ENCODE assay signal across 1 cellular context in the genomic region with DNA sequence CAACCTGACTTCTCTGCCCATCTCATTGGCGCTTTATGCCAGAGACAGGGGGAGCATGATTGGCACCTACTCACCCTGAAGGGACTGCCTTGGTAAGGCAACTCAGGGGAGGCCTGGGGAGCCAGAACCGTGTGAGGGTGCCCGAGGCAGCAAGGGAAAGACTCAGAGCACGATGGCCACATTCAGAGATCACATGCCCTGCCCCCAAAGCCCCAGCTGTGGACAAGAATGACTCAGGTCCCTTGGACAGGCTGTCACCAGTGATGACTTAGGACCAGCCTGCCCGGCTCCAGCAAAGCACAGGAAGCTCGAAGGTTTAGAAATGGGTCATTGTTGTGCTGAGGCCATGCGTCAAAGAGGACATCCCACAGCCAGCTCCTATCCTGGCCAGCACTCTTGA.
TF ChIP-seq lines count a peak whose summit lies in the region.

No MANE protein-coding gene starts in this region.

TF ChIP-seq in K562, 482 proteins besides CTCF, POLR2A, EP300 and RAD21 (continued from another document and continues in another):
- TF ChIP-seq, protein P1, sequence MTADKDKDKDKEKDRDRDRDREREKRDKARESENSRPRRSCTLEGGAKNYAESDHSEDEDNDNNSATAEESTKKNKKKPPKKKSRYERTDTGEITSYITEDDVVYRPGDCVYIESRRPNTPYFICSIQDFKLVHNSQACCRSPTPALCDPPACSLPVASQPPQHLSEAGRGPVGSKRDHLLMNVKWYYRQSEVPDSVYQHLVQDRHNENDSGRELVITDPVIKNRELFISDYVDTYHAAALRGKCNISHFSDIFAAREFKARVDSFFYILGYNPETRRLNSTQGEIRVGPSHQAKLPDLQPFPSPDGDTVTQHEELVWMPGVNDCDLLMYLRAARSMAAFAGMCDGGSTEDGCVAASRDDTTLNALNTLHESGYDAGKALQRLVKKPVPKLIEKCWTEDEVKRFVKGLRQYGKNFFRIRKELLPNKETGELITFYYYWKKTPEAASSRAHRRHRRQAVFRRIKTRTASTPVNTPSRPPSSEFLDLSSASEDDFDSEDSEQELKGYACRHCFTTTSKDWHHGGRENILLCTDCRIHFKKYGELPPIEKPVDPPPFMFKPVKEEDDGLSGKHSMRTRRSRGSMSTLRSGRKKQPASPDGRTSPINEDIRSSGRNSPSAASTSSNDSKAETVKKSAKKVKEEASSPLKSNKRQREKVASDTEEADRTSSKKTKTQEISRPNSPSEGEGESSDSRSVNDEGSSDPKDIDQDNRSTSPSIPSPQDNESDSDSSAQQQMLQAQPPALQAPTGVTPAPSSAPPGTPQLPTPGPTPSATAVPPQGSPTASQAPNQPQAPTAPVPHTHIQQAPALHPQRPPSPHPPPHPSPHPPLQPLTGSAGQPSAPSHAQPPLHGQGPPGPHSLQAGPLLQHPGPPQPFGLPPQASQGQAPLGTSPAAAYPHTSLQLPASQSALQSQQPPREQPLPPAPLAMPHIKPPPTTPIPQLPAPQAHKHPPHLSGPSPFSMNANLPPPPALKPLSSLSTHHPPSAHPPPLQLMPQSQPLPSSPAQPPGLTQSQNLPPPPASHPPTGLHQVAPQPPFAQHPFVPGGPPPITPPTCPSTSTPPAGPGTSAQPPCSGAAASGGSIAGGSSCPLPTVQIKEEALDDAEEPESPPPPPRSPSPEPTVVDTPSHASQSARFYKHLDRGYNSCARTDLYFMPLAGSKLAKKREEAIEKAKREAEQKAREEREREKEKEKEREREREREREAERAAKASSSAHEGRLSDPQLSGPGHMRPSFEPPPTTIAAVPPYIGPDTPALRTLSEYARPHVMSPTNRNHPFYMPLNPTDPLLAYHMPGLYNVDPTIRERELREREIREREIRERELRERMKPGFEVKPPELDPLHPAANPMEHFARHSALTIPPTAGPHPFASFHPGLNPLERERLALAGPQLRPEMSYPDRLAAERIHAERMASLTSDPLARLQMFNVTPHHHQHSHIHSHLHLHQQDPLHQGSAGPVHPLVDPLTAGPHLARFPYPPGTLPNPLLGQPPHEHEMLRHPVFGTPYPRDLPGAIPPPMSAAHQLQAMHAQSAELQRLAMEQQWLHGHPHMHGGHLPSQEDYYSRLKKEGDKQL (CRISPR knock-in tag; IDR thresholded peaks at IDR 0.05; ENCODE audit: borderline replicate concordance): no peak
- 0 out of 2 replicates have a peak, but pooled peaks have one; percentile 53 for TF ChIP-seq ETV5 (CRISPR knock-in tag; IDR thresholded peaks at IDR 0.05; ENCODE audit: low read depth)
- no peak for TF ChIP-seq ZNF77 (CRISPR knock-in tag; IDR thresholded peaks at IDR 0.05)
- no peak for TF ChIP-seq GABPB1 (CRISPR knock-in tag; IDR thresholded peaks at IDR 0.05)
- no peak for TF ChIP-seq NCOA2 (IDR thresholded peaks at IDR 0.05; ENCODE audit: partially characterized antibody in 2 of 2)
- TF ChIP-seq, protein P2, sequence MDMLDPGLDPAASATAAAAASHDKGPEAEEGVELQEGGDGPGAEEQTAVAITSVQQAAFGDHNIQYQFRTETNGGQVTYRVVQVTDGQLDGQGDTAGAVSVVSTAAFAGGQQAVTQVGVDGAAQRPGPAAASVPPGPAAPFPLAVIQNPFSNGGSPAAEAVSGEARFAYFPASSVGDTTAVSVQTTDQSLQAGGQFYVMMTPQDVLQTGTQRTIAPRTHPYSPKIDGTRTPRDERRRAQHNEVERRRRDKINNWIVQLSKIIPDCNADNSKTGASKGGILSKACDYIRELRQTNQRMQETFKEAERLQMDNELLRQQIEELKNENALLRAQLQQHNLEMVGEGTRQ (CRISPR knock-in tag; IDR thresholded peaks at IDR 0.05): 0 out of 2 replicates have a peak, but pooled peaks have one; percentile 16
- TF ChIP-seq, protein P3, sequence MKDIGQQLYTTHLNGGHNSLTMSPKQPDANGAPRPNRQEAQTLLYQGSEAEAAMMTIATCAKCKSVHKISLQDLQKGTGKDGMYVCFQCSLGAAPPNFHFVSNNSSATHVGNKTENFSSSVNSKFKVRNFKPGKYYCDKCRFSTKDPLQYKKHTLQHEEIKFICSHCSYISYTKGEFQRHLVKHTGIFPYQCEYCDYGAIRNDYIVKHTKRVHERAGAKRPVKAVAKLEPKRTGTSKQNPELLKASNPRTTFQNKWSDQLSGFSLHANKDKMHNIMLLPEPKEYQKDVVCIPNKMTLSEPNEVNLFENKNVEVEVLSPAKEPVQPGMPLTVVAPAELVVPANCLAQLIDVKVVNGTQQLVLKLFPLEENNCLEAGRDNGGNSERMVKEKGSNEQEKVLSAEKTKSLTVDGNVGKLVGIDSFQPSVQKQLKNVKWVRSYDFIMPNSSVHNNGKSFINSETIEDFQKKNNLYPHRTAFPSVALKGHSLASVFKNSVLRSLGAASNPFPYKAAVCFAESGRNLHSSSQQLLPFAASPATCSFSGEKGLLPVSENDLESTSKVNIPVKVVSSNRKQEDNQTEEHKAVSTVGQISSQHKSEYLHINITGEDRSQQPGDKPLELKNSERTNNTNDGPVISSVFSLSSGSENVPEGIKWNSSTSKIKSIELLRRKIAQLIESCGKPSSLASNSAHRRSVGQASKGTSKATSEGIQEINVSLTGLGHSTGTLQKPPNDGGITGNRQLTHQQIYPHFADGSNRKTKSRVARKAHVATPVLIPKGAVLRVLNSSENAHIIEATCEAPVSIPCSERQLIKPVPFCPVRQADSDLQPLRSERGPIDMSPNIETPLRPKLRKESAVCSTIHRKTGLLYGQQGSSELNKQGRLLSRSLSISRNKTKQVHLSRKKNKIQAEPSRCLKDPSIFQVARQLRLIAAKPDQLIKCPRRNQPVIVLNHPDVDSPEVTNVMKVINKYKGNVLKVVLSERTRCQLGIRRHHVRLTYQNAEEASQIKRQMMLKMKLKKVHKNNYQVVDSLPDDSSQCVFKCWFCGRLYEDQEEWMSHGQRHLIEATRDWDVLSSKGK (CRISPR knock-in tag; IDR thresholded peaks at IDR 0.05): no peak
- no peak for TF ChIP-seq ZNF133 (CRISPR knock-in tag; IDR thresholded peaks at IDR 0.05)
- no peak for TF ChIP-seq DIDO1 (tag; IDR thresholded peaks at IDR 0.05; ENCODE audit: low read depth)
- TF ChIP-seq CREB1 (IDR thresholded peaks at IDR 0.05): peak; percentile 46; the same call in 1 of the 2 replicates
- no peak for TF ChIP-seq CREB1 (CRISPR knock-in tag; IDR thresholded peaks at IDR 0.05)
- TF ChIP-seq BRD4 (IDR thresholded peaks at IDR 0.05): no peak
- peak; percentile 39 for TF ChIP-seq NEUROD1 (IDR thresholded peaks at IDR 0.05; ENCODE audit: borderline replicate concordance, low read depth, low read length, partially characterized antibody)
- peak; percentile 63 for TF ChIP-seq RAD51 (IDR thresholded peaks at IDR 0.05; ENCODE audit: borderline replicate concordance, low read depth)
- TF ChIP-seq NFATC3 (IDR thresholded peaks at IDR 0.05): no peak
- TF ChIP-seq, protein P4, sequence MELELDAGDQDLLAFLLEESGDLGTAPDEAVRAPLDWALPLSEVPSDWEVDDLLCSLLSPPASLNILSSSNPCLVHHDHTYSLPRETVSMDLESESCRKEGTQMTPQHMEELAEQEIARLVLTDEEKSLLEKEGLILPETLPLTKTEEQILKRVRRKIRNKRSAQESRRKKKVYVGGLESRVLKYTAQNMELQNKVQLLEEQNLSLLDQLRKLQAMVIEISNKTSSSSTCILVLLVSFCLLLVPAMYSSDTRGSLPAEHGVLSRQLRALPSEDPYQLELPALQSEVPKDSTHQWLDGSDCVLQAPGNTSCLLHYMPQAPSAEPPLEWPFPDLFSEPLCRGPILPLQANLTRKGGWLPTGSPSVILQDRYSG (tag; conservative IDR thresholded peaks at IDR 0.05; ENCODE audit: low read depth): peak; percentile 72; the same call in 1 of the 2 replicates
- peak; percentile 86 for TF ChIP-seq FOSL1 (tag; conservative IDR thresholded peaks at IDR 0.05)
- TF ChIP-seq, protein P5, sequence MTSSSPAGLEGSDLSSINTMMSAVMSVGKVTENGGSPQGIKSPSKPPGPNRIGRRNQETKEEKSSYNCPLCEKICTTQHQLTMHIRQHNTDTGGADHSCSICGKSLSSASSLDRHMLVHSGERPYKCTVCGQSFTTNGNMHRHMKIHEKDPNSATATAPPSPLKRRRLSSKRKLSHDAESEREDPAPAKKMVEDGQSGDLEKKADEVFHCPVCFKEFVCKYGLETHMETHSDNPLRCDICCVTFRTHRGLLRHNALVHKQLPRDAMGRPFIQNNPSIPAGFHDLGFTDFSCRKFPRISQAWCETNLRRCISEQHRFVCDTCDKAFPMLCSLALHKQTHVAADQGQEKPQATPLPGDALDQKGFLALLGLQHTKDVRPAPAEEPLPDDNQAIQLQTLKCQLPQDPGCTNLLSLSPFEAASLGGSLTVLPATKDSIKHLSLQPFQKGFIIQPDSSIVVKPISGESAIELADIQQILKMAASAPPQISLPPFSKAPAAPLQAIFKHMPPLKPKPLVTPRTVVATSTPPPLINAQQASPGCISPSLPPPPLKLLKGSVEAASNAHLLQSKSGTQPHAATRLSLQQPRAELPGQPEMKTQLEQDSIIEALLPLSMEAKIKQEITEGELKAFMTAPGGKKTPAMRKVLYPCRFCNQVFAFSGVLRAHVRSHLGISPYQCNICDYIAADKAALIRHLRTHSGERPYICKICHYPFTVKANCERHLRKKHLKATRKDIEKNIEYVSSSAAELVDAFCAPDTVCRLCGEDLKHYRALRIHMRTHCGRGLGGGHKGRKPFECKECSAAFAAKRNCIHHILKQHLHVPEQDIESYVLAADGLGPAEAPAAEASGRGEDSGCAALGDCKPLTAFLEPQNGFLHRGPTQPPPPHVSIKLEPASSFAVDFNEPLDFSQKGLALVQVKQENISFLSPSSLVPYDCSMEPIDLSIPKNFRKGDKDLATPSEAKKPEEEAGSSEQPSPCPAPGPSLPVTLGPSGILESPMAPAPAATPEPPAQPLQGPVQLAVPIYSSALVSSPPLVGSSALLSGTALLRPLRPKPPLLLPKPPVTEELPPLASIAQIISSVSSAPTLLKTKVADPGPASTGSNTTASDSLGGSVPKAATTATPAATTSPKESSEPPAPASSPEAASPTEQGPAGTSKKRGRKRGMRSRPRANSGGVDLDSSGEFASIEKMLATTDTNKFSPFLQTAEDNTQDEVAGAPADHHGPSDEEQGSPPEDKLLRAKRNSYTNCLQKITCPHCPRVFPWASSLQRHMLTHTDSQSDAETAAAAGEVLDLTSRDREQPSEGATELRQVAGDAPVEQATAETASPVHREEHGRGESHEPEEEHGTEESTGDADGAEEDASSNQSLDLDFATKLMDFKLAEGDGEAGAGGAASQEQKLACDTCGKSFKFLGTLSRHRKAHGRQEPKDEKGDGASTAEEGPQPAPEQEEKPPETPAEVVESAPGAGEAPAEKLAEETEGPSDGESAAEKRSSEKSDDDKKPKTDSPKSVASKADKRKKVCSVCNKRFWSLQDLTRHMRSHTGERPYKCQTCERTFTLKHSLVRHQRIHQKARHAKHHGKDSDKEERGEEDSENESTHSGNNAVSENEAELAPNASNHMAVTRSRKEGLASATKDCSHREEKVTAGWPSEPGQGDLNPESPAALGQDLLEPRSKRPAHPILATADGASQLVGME (CRISPR knock-in tag; IDR thresholded peaks at IDR 0.05): no peak
- no peak for TF ChIP-seq PRPF4 (IDR thresholded peaks at IDR 0.05; ENCODE audit: insufficient read depth, low read depth, low read length, poor library complexity, severe bottlenecking)
- TF ChIP-seq, protein P6, sequence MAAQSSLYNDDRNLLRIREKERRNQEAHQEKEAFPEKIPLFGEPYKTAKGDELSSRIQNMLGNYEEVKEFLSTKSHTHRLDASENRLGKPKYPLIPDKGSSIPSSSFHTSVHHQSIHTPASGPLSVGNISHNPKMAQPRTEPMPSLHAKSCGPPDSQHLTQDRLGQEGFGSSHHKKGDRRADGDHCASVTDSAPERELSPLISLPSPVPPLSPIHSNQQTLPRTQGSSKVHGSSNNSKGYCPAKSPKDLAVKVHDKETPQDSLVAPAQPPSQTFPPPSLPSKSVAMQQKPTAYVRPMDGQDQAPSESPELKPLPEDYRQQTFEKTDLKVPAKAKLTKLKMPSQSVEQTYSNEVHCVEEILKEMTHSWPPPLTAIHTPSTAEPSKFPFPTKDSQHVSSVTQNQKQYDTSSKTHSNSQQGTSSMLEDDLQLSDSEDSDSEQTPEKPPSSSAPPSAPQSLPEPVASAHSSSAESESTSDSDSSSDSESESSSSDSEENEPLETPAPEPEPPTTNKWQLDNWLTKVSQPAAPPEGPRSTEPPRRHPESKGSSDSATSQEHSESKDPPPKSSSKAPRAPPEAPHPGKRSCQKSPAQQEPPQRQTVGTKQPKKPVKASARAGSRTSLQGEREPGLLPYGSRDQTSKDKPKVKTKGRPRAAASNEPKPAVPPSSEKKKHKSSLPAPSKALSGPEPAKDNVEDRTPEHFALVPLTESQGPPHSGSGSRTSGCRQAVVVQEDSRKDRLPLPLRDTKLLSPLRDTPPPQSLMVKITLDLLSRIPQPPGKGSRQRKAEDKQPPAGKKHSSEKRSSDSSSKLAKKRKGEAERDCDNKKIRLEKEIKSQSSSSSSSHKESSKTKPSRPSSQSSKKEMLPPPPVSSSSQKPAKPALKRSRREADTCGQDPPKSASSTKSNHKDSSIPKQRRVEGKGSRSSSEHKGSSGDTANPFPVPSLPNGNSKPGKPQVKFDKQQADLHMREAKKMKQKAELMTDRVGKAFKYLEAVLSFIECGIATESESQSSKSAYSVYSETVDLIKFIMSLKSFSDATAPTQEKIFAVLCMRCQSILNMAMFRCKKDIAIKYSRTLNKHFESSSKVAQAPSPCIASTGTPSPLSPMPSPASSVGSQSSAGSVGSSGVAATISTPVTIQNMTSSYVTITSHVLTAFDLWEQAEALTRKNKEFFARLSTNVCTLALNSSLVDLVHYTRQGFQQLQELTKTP (IDR thresholded peaks at IDR 0.05; ENCODE audit: low read depth in 1 of 2, partially characterized antibody in 2 of 2): no peak
- TF ChIP-seq, protein P7, sequence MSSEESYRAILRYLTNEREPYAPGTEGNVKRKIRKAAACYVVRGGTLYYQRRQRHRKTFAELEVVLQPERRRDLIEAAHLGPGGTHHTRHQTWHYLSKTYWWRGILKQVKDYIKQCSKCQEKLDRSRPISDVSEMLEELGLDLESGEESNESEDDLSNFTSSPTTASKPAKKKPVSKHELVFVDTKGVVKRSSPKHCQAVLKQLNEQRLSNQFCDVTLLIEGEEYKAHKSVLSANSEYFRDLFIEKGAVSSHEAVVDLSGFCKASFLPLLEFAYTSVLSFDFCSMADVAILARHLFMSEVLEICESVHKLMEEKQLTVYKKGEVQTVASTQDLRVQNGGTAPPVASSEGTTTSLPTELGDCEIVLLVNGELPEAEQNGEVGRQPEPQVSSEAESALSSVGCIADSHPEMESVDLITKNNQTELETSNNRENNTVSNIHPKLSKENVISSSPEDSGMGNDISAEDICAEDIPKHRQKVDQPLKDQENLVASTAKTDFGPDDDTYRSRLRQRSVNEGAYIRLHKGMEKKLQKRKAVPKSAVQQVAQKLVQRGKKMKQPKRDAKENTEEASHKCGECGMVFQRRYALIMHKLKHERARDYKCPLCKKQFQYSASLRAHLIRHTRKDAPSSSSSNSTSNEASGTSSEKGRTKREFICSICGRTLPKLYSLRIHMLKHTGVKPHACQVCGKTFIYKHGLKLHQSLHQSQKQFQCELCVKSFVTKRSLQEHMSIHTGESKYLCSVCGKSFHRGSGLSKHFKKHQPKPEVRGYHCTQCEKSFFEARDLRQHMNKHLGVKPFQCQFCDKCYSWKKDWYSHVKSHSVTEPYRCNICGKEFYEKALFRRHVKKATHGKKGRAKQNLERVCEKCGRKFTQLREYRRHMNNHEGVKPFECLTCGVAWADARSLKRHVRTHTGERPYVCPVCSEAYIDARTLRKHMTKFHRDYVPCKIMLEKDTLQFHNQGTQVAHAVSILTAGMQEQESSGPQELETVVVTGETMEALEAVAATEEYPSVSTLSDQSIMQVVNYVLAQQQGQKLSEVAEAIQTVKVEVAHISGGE (CRISPR knock-in tag; IDR thresholded peaks at IDR 0.05): no peak
- no peak for TF ChIP-seq CEBPG (CRISPR knock-in tag; IDR thresholded peaks at IDR 0.05)
- TF ChIP-seq CEBPG (tag; conservative IDR thresholded peaks at IDR 0.05 in 1 of 2, IDR thresholded peaks at IDR 0.05 in 1 of 2): no peak
- TF ChIP-seq SMARCE1 (IDR thresholded peaks at IDR 0.05): peak; percentile 65; the same call in 1 of the 2 replicates
- TF ChIP-seq BRCA1 (IDR thresholded peaks at IDR 0.05): no peak
- no peak for TF ChIP-seq BRCA1 (CRISPR knock-in tag; IDR thresholded peaks at IDR 0.05)
- TF ChIP-seq CTBP1 (IDR thresholded peaks at IDR 0.05; ENCODE audit: borderline replicate concordance): peak; percentile 76
- no peak for TF ChIP-seq TCFL5 (CRISPR knock-in tag; conservative IDR thresholded peaks at IDR 0.05)
- TF ChIP-seq ZNF384 (IDR thresholded peaks at IDR 0.05; ENCODE audit: low read depth, low read length): no peak
